ENCODE assay signal across 8 cellular contexts in the genomic region with DNA sequence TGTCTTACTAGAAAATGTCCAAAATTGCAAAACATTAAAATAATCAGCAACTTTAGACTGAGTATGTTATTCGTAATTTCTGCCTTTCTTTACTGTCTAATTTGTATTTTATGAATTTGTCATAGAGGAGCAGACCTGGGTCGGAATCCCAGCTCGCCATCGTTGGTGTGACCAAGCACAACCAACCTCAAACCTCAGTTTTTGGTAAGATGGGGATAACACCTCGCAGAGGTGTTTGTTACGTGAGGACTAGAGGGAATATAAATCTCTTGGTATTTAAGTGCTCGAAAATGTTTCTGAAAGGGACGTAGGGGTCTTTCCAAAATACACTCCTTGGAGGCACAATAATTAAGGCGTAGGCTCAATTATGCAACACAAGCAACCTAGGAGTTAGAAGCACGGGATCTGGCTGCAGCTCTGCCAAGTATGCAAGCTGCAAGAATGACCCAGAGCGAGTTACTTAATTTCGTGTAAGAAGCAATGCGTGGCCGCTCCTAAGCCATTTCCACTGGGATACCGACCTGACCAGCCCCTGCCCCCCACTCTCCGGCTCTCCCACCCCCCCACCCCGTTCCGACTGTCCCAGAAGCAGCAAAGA. TPM values are rescaled to one million over a fixed set of nuclear protein-coding genes. Genes with fewer than 3 reads are reported as not detected.
A peak's percentile ranks its signal among the peaks of the same experiment; 100 is the strongest.
DNase-seq lines count a peak whose midpoint lies in the region; ATAC-seq and TF ChIP-seq lines count a peak whose summit lies in the region.

No MANE protein-coding gene starts in this region.

- H3K9me3 ChIP-seq in SJCRH30 (replicated peaks) (no peaks in the 10 kb centered on the region), smooth muscle cell (replicated peaks; ENCODE audit: low read depth) (no peaks in the 10 kb centered on the region)

- ATAC-seq in GM19467 (IDR thresholded peaks at IDR 0.05; ENCODE audit: unreplicated experiment) = peak; percentile 30
- ATAC-seq in HG03520 (IDR thresholded peaks at IDR 0.05; ENCODE audit: unreplicated experiment) = peak; percentile 22

- peak; percentile 50 for DNase-seq in ELF-1 (ENCODE audit: low read depth, low spot score)
- DNase-seq in SJCRH30 = peak; percentile 22 to 48
- DNase-seq in choroid plexus epithelial cell (ENCODE audit: low read depth) = peak; percentile 92
- peak; percentile 39 for DNase-seq in kidney glomerular epithelial cell (lab: John Stamatoyannopoulos, UW)
- no peak for DNase-seq in smooth muscle cell (lab: John Stamatoyannopoulos, UW; ENCODE audit: unreplicated experiment)
- no peak for DNase-seq in T1000 (lab: John Stamatoyannopoulos, UW)

- H3K4me3 ChIP-seq in SJCRH30 (peak overlapping the region; percentile 98), choroid plexus epithelial cell (ENCODE audit: low read depth, low read length) (peak overlapping the region; percentile 91), smooth muscle cell (peak overlapping the region; percentile 91)

- peaks cover 30% of the 10 kb centered on the region for H4K20me1 ChIP-seq in smooth muscle cell (ENCODE audit: low read depth)

- H3K27me3 ChIP-seq in SJCRH30 (no peaks in the 10 kb centered on the region), smooth muscle cell (ENCODE audit: low read depth) (no peaks in the 10 kb centered on the region)

- peak overlapping the region; percentile 89 for H3K4me2 ChIP-seq in smooth muscle cell

- H2AFZ ChIP-seq in smooth muscle cell (ENCODE audit: low read depth) = peak overlapping the region; percentile 83

- H3K9ac ChIP-seq in smooth muscle cell (ENCODE audit: low read depth) = peak overlapping the region; percentile 90

- H3K36me3 ChIP-seq in SJCRH30 (peaks cover 16% of the 10 kb centered on the region), smooth muscle cell (ENCODE audit: low read depth) (peaks cover 10% of the 10 kb centered on the region)

- peaks cover 5% of the 10 kb centered on the region for H3F3A ChIP-seq in smooth muscle cell (ENCODE audit: low read depth)

- no peak for TF ChIP-seq CTCF in choroid plexus epithelial cell (conservative IDR thresholded peaks at IDR 0.05; ENCODE audit: low read depth, low read length)
- TF ChIP-seq CTCF in smooth muscle cell (IDR thresholded peaks at IDR 0.05; ENCODE audit: borderline replicate concordance, insufficient read depth, poor library complexity, severe bottlenecking) = no peak

- H3K79me2 ChIP-seq in smooth muscle cell (ENCODE audit: low read depth) = peaks cover 60% of the 10 kb centered on the region

- 2% methylated on average over 18 of the region's 18 CpGs for WGBS in smooth muscle cell (ENCODE audit: low lambda C conversion rate)

- no peaks in the 10 kb centered on the region for H3K4me1 ChIP-seq in SJCRH30
- H3K4me1 ChIP-seq in smooth muscle cell (ENCODE audit: low read depth) = peaks cover 26% of the 10 kb centered on the region

- H3K27ac ChIP-seq in SJCRH30 (peak overlapping the region; percentile 81), smooth muscle cell (ENCODE audit: low read depth) (peak overlapping the region; percentile 85)

RNA-seq across cellular contexts. Expression of a gene that starts 0.6 kb away (rescaled TPM):
- 91.7 and 93.2 TPM in 2 replicates for total RNA-seq in SJCRH30 (2014; rRNA removed; shearing (Covaris generic))
- total RNA-seq in smooth muscle cell = 128 and 132 TPM in 2 replicates
- 137 and 150 TPM in 2 replicates for polyA plus RNA-seq in smooth muscle cell

RNA-seq across cellular contexts. Expression of a gene that starts 56.1 kb away (rescaled TPM):
- not detected in 2 replicates for total RNA-seq in SJCRH30 (2014; rRNA removed; shearing (Covaris generic))
- total RNA-seq in smooth muscle cell = not detected in 2 replicates
- not detected in 2 replicates for polyA plus RNA-seq in smooth muscle cell

Comparison
In these comparisons a context has a peak if more than half of its experiments do, and no peak if none do; other contexts are left out.
1. DNase-seq: peak in ELF-1 (single experiment), SJCRH30 (2 of 2), choroid plexus epithelial cell (single experiment) and kidney glomerular epithelial cell (single experiment); none in smooth muscle cell (single experiment) and T1000 (single experiment).
2. Peak in every context shown above with its lines, with median percentiles within 50 percentile points of each other: H3K4me3 ChIP-seq.